In the genomic region with DNA sequence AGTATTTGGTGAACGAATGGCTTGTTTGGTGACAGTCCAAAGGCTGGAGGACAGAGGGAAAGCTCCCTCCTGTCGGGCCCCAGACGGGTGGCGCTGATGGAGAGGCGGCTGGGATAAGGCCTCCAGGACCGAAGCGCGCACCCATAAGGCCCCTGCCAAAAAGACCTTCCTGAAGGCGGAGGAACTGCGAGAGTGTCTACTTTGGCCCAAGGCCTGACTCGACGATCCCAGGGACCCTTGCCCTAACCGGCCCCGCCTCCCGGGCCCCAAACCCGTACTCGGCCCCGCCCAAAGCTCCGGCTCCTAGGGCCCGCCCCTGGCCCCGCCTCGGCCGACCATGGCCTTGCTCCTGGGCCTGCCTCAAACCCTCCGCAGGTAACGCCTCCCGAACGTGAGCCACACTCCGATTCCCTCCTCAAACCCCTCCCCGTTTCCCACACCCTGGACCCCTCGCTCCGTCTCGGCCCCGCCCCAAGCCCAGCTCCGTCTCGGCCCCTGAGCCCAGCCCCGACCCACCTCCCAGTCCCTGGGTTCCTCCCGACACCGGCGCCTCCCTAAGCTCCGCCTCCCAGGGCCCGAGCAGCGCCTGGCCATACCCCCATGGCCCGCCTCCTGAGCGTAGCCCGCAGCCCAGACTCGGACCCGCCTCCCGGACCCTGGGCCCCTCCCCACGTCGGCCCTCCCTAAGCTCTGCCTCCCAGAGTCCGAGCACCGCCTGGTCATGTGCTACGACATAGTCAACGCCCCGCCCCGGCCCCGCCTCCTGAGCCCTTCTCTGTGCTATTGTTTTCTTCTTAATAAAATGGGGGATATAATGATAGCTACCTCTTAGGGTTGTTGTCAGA, we compare ENCODE assay signal across 9 cellular contexts.
A peak's percentile ranks its signal among the peaks of the same experiment; 100 is the strongest.
DNase-seq lines count a peak whose midpoint lies in the region; ATAC-seq and TF ChIP-seq lines count a peak whose summit lies in the region.
"Had no signal": no experiment of that assay in that cellular context is flagged by ENCODE, and none has a peak within 500 bp of the region (broad histone marks: within the 10 kb centered on the region; RNA-seq: fewer than 3 reads in every experiment).

No MANE protein-coding gene starts in this region.

- H3K9me3 ChIP-seq in left lung, result no peaks in the 10 kb centered on the region

- no peaks in the 10 kb centered on the region for H3K36me3 ChIP-seq in left lung

- H3K4me1 ChIP-seq in left lung, result no peaks in the 10 kb centered on the region

- no peaks in the 10 kb centered on the region for H3K27me3 ChIP-seq in left lung

- DNase-seq in 8988T, result peak; percentile 87
- DNase-seq in NCI-H2227 treated with DMSO at 0.1 percent for 48 hours (lab: John Stamatoyannopoulos, UW), result peak; percentile 74
- peak; percentile 72 to 80 for DNase-seq in activated CD4-positive, alpha-beta T cell treated with anti-CD3 and anti-CD28 coated beads, Interleukin-2, amount 50 U/mL, for 24 hours (ENCODE audit: low read depth in 1 of 2, low spot score in 1 of 2)
- DNase-seq in dermis blood vessel endothelial cell, result peak; percentile 90
- peak; percentile 97 to 98 for DNase-seq in left lung
- peak; percentile 91 for DNase-seq in stimulated activated CD4-positive, alpha-beta T cell treated with anti-CD3 and anti-CD28 coated beads, Interleukin-1b, Interleukin-23, amount 100 ng/mL, for 48 hours
- DNase-seq: DND-41 had no signal

- peak overlapping the region; percentile 26 to 68 for H3K27ac ChIP-seq in left lung

- TF ChIP-seq CTCF in left lung (IDR thresholded peaks at IDR 0.05), result no peak

- ATAC-seq in GM18868 (IDR thresholded peaks at IDR 0.05; ENCODE audit: unreplicated experiment), result peak; percentile 100
- peak; percentile 100 for ATAC-seq in HG03135 (IDR thresholded peaks at IDR 0.05; ENCODE audit: unreplicated experiment)
- peak; percentile 100 for ATAC-seq in left lung

- peak overlapping the region; percentile 34 to 50 for H3K4me3 ChIP-seq in left lung

- intact Hi-C loops in left lung (cut with DNase I), result no loop called here

Comparison
In these comparisons a context has a peak if more than half of its experiments do, and no peak if none do; other contexts are left out.
1. Peak in every context shown above with its lines: DNase-seq, ATAC-seq, H3K4me3 ChIP-seq and H3K27ac ChIP-seq.